27 cellular contexts compared by ENCODE assay signal in genomic region chr7:23242935-23243334, GRCh38. TPM values are rescaled to one million over a fixed set of nuclear protein-coding genes. Genes with fewer than 3 reads are reported as not detected.
DNase-seq lines count a peak whose midpoint lies in the region; ATAC-seq and TF ChIP-seq lines count a peak whose summit lies in the region.
"Had no signal": no experiment of that assay in that cellular context is flagged by ENCODE, and none has a peak within 500 bp of the region (broad histone marks: within the 10 kb centered on the region; RNA-seq: fewer than 3 reads in every experiment).

No MANE protein-coding gene starts in this region.

- H3K4me1 Mint-ChIP-seq in chondrocyte (ENCODE audit: low read depth) = peaks cover 53% of the 10 kb centered on the region
- no peaks in the 10 kb centered on the region for H3K4me1 Mint-ChIP-seq in neural progenitor cell

- TF ChIP-seq CTCF in right atrium auricular region (IDR thresholded peaks at IDR 0.05) = no peak
- no peak for TF ChIP-seq CTCF in chondrocyte (IDR thresholded peaks at IDR 0.05)
- TF ChIP-seq CTCF in neural progenitor cell (IDR thresholded peaks at IDR 0.05) = no peak
- no peak for TF ChIP-seq CTCF in vagina (IDR thresholded peaks at IDR 0.05)

- intact Hi-C loops in cardiac septum (cut with DNase I) = no loop called here
- intact Hi-C loops in vagina (cut with DNase I) = no loop called here

- H3K27ac ChIP-seq in right atrium auricular region = peak overlapping the region; percentile 36 to 38
- H3K27ac ChIP-seq in neural progenitor cell = no peak overlapping the region
- peak overlapping the region; percentile 76 for H3K27ac ChIP-seq in vagina
- H3K27ac ChIP-seq: neutrophil, psoas muscle, SK-N-MC had no signal

- H3K4me1 ChIP-seq in right atrium auricular region (peaks cover 0 to 19% of the 10 kb centered on the region in 2 donors), neural progenitor cell (no peaks in the 10 kb centered on the region), vagina (peaks cover 25% of the 10 kb centered on the region)

- H3K27me3 ChIP-seq in right atrium auricular region = no peaks in the 10 kb centered on the region
- peaks cover 9% of the 10 kb centered on the region for H3K27me3 ChIP-seq in neural progenitor cell
- no peaks in the 10 kb centered on the region for H3K27me3 ChIP-seq in vagina
- H3K27me3 ChIP-seq: tibial nerve had no signal

- no peaks in the 10 kb centered on the region for H3K79me2 ChIP-seq in neural progenitor cell (ENCODE audit: low read depth)

- H4K20me1 ChIP-seq in neural progenitor cell (ENCODE audit: low read depth) = no peaks in the 10 kb centered on the region

- H3K9me3 ChIP-seq in right atrium auricular region = no peaks in the 10 kb centered on the region
- no peaks in the 10 kb centered on the region for H3K9me3 ChIP-seq in neural progenitor cell (ENCODE audit: low read depth)
- H3K9me3 ChIP-seq in vagina = no peaks in the 10 kb centered on the region
- H3K9me3 ChIP-seq: neutrophil, psoas muscle, tibial nerve had no signal

- no peak overlapping the region for H3K4me2 ChIP-seq in neural progenitor cell

- H3K9me3 Mint-ChIP-seq in chondrocyte (ENCODE audit: low read depth) (no peaks in the 10 kb centered on the region), neural progenitor cell (no peaks in the 10 kb centered on the region)
- H3K9me3 Mint-ChIP-seq: activated CD4-positive, alpha-beta memory T cell treated with anti-CD3 and anti-CD28 coated beads for 36 hours; activated T-helper 2 cell treated with anti-CD3 and anti-CD28 coated beads, Interferon-gamma antibody, Interleukin-2, Interleukin-4, amounts not matched to agents 10 μg/mL and 5 μg/mL and 100 μg/mL, durations not matched to agents 14 hours and 24 hours and 36 hours; dendritic cell treated with granulocyte-macrophage colony-stimulating factor and Interleukin-4, amounts not matched to agents 40 ng/mL and 50 ng/mL, for 4 days; memory B cell had no signal

- no peak overlapping the region for H2AFZ ChIP-seq in neural progenitor cell (replicated peaks)

- H3K4me3 ChIP-seq in right atrium auricular region (no peak overlapping the region), neural progenitor cell (no peak overlapping the region), vagina (no peak overlapping the region)
- H3K4me3 ChIP-seq: psoas muscle, SK-N-MC, tibial nerve had no signal

- H3K27ac Mint-ChIP-seq in chondrocyte (ENCODE audit: unreplicated experiment) (peak overlapping the region; percentile 90), neural progenitor cell (peak overlapping the region; percentile 18)
- H3K27ac Mint-ChIP-seq: activated CD4-positive, alpha-beta memory T cell treated with anti-CD3 and anti-CD28 coated beads for 36 hours; activated naive CD8-positive, alpha-beta T cell; activated T-helper 2 cell treated with anti-CD3 and anti-CD28 coated beads, Interferon-gamma antibody, Interleukin-2, Interleukin-4, amounts not matched to agents 10 μg/mL and 5 μg/mL and 100 μg/mL, durations not matched to agents 14 hours and 24 hours and 36 hours; B cell; dendritic cell treated with granulocyte-macrophage colony-stimulating factor and Interleukin-4, amounts not matched to agents 40 ng/mL and 50 ng/mL, for 4 days; memory B cell had no signal

- DNase-seq in right atrium auricular region (ENCODE audit: low spot score) (no peak), cardiac septum (ENCODE audit: low spot score) (no peak), chondrocyte (ENCODE audit: low spot score) (no peak), neural progenitor cell (ENCODE audit: low spot score) (no peak), vagina (ENCODE audit: extremely low spot score in 2 of 2) (no peak), NCI-H345 treated with DMSO at 0.1 percent for 48 hours (lab: John Stamatoyannopoulos, UW; ENCODE audit: unreplicated experiment) (no peak)
- DNase-seq: activated CD4-positive, alpha-beta memory T cell treated with anti-CD3 and anti-CD28 coated beads for 36 hours; activated CD8-positive, alpha-beta memory T cell treated with anti-CD3 and anti-CD28 coated beads, Interleukin-2, amount 50 U/mL, for 48 hours; central memory CD4-positive, alpha-beta T cell; DMS153; NCI-H1105 treated with DMSO at 0.1 percent for 48 hours; NCI-H2029 treated with DMSO at 0.1 percent for 48 hours; NCI-H345; NCI-H748 treated with DMSO at 0.1 percent for 48 hours; RPMI8226; stimulated activated naive CD8-positive, alpha-beta T cell treated with anti-CD3 and anti-CD28 coated beads, Interleukin-15, Interleukin-2, amounts not matched to agents 100 U/mL and 50 U/mL, for 24 hours had no signal

- no peak for TF ChIP-seq POLR2A in vagina (IDR thresholded peaks at IDR 0.05)

- ATAC-seq in GM18870 (IDR thresholded peaks at IDR 0.05; ENCODE audit: unreplicated experiment) (no peak), HG03571 (IDR thresholded peaks at IDR 0.05; ENCODE audit: unreplicated experiment) (no peak)
- ATAC-seq: psoas muscle; stimulated activated naive CD8-positive, alpha-beta T cell treated with anti-CD3 and anti-CD28 coated beads, Interleukin-15, Interleukin-2, amounts not matched to agents 100 U/mL and 50 U/mL, for 24 hours had no signal

- no peaks in the 10 kb centered on the region for H3K36me3 ChIP-seq in right atrium auricular region
- H3K36me3 ChIP-seq in neural progenitor cell = no peaks in the 10 kb centered on the region
- no peaks in the 10 kb centered on the region for H3K36me3 ChIP-seq in vagina
- H3K36me3 ChIP-seq: neutrophil, tibial nerve had no signal

- no peaks in the 10 kb centered on the region for H3K27me3 Mint-ChIP-seq in chondrocyte (ENCODE audit: low read depth)
- H3K27me3 Mint-ChIP-seq in neural progenitor cell (ENCODE audit: insufficient read depth, low read depth) = peaks cover under 1% of the 10 kb centered on the region

- H3K36me3 Mint-ChIP-seq in chondrocyte (ENCODE audit: low read depth) (no peaks in the 10 kb centered on the region), neural progenitor cell (no peaks in the 10 kb centered on the region)
- H3K36me3 Mint-ChIP-seq: activated CD4-positive, alpha-beta memory T cell treated with anti-CD3 and anti-CD28 coated beads for 36 hours; activated naive CD8-positive, alpha-beta T cell had no signal

- H3K9ac ChIP-seq in neural progenitor cell = no peak overlapping the region

- no peaks in the 10 kb centered on the region for H3F3A ChIP-seq in neural progenitor cell (ENCODE audit: low read depth)

- no peak overlapping the region for H3K4me3 Mint-ChIP-seq in chondrocyte (ENCODE audit: unreplicated experiment)
- no peak overlapping the region for H3K4me3 Mint-ChIP-seq in neural progenitor cell
- H3K4me3 Mint-ChIP-seq: activated CD4-positive, alpha-beta memory T cell treated with anti-CD3 and anti-CD28 coated beads for 36 hours; activated naive CD8-positive, alpha-beta T cell; B cell; dendritic cell treated with granulocyte-macrophage colony-stimulating factor and Interleukin-4, amounts not matched to agents 40 ng/mL and 50 ng/mL, for 4 days; memory B cell had no signal

RNA-seq across cellular contexts. Expression of gene GPNMB, which starts 3.6 kb away (rescaled TPM):
- total RNA-seq in right atrium auricular region = 100 to 1,000 TPM in 1 of 2 donors, 10 to 100 TPM in 1; 74.4 to 137 TPM
- 239 TPM for total RNA-seq in cardiac septum
- 128 to 162 TPM (median 139 TPM) in 3 replicates for total RNA-seq in chondrocyte
- 0.99 TPM in 1 of 2 replicates, not detected in the other for total RNA-seq in neural progenitor cell (ENCODE audit: low replicate concordance)
- 113 TPM for total RNA-seq in vagina

RNA-seq across cellular contexts. Expression of gene MALSU1, which starts 56.2 kb away (rescaled TPM):
- total RNA-seq in right atrium auricular region (10 to 100 TPM; 82.5 to 96.5 TPM), cardiac septum (83.8 TPM), chondrocyte (40.9 to 57.3 TPM (median 44.6 TPM) in 3 replicates), neural progenitor cell (ENCODE audit: low replicate concordance) (48.7 and 58.1 TPM in 2 replicates), vagina (56.7 TPM)

Comparison
In these comparisons a context has a peak if more than half of its experiments do, and no peak if none do; other contexts are left out.
1. RNA of gene GPNMB, which starts 3.6 kb away (total RNA-seq): 239 TPM in cardiac septum (single experiment), 128 to 162 TPM in chondrocyte, 74.4 to 137 TPM in right atrium auricular region and 113 TPM in vagina (single experiment); 0.99 TPM in neural progenitor cell; every median in the first group is over 10 times any median in the second.